Comparison of ENCODE assay signal across 22 cellular contexts in the genomic region with DNA sequence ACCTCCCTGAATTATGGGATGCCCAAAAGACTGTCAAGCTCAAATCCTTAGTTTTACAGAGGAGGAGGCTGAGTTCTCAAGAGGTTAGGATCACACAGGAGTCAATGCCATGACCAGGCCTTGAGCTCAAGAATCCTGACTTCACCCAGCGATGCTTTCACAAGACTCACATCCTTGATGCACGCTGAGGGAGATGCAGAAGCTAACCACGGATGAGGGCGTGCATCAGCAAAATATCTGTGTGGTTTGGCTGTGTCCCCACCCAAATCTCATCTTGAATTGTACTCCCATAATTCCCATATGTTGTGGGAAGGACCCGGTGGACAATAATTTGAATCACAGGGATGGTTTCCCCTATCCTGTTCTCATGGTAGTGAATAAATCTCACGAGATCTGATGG.
"Had no signal": no experiment of that assay in that cellular context is flagged by ENCODE, and none has a peak within 500 bp of the region (broad histone marks: within the 10 kb centered on the region; RNA-seq: fewer than 3 reads in every experiment).

No MANE protein-coding gene starts in this region.

- ATAC-seq: activated CD4-positive, alpha-beta T cell treated with anti-CD3 and anti-CD28 coated beads for 36 hours; activated T-cell treated with anti-CD3 and anti-CD28 coated beads, Interleukin-2, amount 50 U/mL, for 4 hours; left ventricle myocardium superior; right cardiac atrium; stimulated activated naive CD8-positive, alpha-beta T cell treated with anti-CD3 and anti-CD28 coated beads, Interleukin-15, Interleukin-2, amounts not matched to agents 100 U/mL and 50 U/mL, for 24 hours had no signal

- H3K4me3 ChIP-seq: breast epithelium, prostate gland, suprapubic skin, upper lobe of left lung had no signal

- DNase-seq: activated CD4-positive, alpha-beta memory T cell treated with anti-CD3 and anti-CD28 coated beads, Interleukin-2, amount 10 ng/mL, durations not matched to agents 7 days and 5 days; activated CD4-positive, alpha-beta T cell treated with anti-CD3 and anti-CD28 coated beads for 36 hours; activated effector memory CD4-positive, alpha-beta T cell treated with anti-CD3 and anti-CD28 coated beads, Interleukin-2, amount 50 U/mL, for 16 hours; activated T-cell treated with anti-CD3 and anti-CD28 coated beads, Interleukin-2, amount 50 U/mL, for 4 hours; amygdala; glutamatergic neuron; hypothalamus; kidney glomerular epithelial cell; left ventricle myocardium superior; nucleus accumbens; right cardiac atrium; small intestine; stimulated activated CD4-positive, alpha-beta T cell treated with anti-CD3 and anti-CD28 coated beads, Interleukin-4, amount 100 ng/mL, for 4 hours; stimulated activated naive CD8-positive, alpha-beta T cell treated with anti-CD3 and anti-CD28 coated beads, Interleukin-15, Interleukin-2, amounts not matched to agents 100 U/mL and 50 U/mL, for 24 hours; upper lobe of left lung had no signal

- H3K27ac Mint-ChIP-seq: activated CD4-positive, alpha-beta memory T cell treated with anti-CD3 and anti-CD28 coated beads, Interleukin-2, amount 10 ng/mL, durations not matched to agents 7 days and 5 days; activated CD4-positive, alpha-beta T cell treated with anti-CD3 and anti-CD28 coated beads for 36 hours; activated naive CD4-positive, alpha-beta T cell treated with anti-CD3 and anti-CD28 coated beads, Interleukin-2, amount 50 U/mL, for 24 hours; memory B cell; nephron; T-helper 1 cell treated with Interleukin-12 subunit alpha and Interleukin-12 subunit beta and Interleukin-4 antibody, amounts not matched to agents 30 μg/mL and 1 μg/mL, for 36 hours had no signal

- H3K4me1 Mint-ChIP-seq: activated CD4-positive, alpha-beta memory T cell treated with anti-CD3 and anti-CD28 coated beads, Interleukin-2, amount 10 ng/mL, durations not matched to agents 7 days and 5 days; activated CD4-positive, alpha-beta T cell treated with anti-CD3 and anti-CD28 coated beads for 36 hours; activated naive CD4-positive, alpha-beta T cell treated with anti-CD3 and anti-CD28 coated beads, Interleukin-2, amount 50 U/mL, for 24 hours; memory B cell; nephron had no signal

- H3K27me3 Mint-ChIP-seq: activated CD4-positive, alpha-beta memory T cell treated with anti-CD3 and anti-CD28 coated beads, Interleukin-2, amount 10 ng/mL, durations not matched to agents 7 days and 5 days had no signal

- H3K9me3 Mint-ChIP-seq: activated naive CD4-positive, alpha-beta T cell treated with anti-CD3 and anti-CD28 coated beads, Interleukin-2, amount 50 U/mL, for 24 hours had no signal

- H3K4me3 Mint-ChIP-seq: activated CD4-positive, alpha-beta memory T cell treated with anti-CD3 and anti-CD28 coated beads, Interleukin-2, amount 10 ng/mL, durations not matched to agents 7 days and 5 days; activated CD4-positive, alpha-beta T cell treated with anti-CD3 and anti-CD28 coated beads for 36 hours; activated naive CD4-positive, alpha-beta T cell treated with anti-CD3 and anti-CD28 coated beads, Interleukin-2, amount 50 U/mL, for 24 hours; activated T-cell treated with anti-CD3 and anti-CD28 coated beads, Interleukin-2, amount 50 U/mL, for 4 hours; memory B cell; nephron; T-helper 1 cell treated with Interleukin-12 subunit alpha and Interleukin-12 subunit beta and Interleukin-4 antibody, amounts not matched to agents 30 μg/mL and 1 μg/mL, for 36 hours had no signal
